Comparison of ENCODE assay signal across 8 cellular contexts in genomic region chr14:87993485-87993809, GRCh38. TPM values are rescaled to one million over a fixed set of nuclear protein-coding genes. Genes with fewer than 3 reads are reported as not detected.
DNase-seq lines count a peak whose midpoint lies in the region; ATAC-seq and TF ChIP-seq lines count a peak whose summit lies in the region.

No MANE protein-coding gene starts in this region.

- peaks cover 4% of the 10 kb centered on the region for H3K9me3 Mint-ChIP-seq in glutamatergic neuron (ENCODE audit: unreplicated experiment)
- no peaks in the 10 kb centered on the region for H3K9me3 Mint-ChIP-seq in stimulated activated naive B cell treated with anti-CD40 and anti-IgM and Interleukin-4, amounts not matched to agents 10 μg/mL and 1 μg/mL and 100 μg/mL, for 72 hours

- no peak for ATAC-seq in stimulated activated naive B cell treated with anti-CD40 and anti-IgM and Interleukin-4, amounts not matched to agents 10 μg/mL and 1 μg/mL and 100 μg/mL, for 72 hours (replicated peaks)
- ATAC-seq in omental fat pad (ENCODE audit: low FRiP score), result no peak

- peaks cover 7% of the 10 kb centered on the region for H3K4me1 Mint-ChIP-seq in glutamatergic neuron (ENCODE audit: low read depth, unreplicated experiment)
- H3K4me1 Mint-ChIP-seq in stimulated activated naive B cell treated with anti-CD40 and anti-IgM and Interleukin-4, amounts not matched to agents 10 μg/mL and 1 μg/mL and 100 μg/mL, for 72 hours, result peaks cover 33 to 38% of the 10 kb centered on the region in 2 donors

- H3K4me3 Mint-ChIP-seq in glutamatergic neuron (ENCODE audit: unreplicated experiment), result peak overlapping the region; percentile 84
- peak overlapping the region; percentile 85 to 90 for H3K4me3 Mint-ChIP-seq in stimulated activated naive B cell treated with anti-CD40 and anti-IgM and Interleukin-4, amounts not matched to agents 10 μg/mL and 1 μg/mL and 100 μg/mL, for 72 hours

- no peak for TF ChIP-seq CTCF in WERI-Rb-1 (IDR thresholded peaks at IDR 0.05; ENCODE audit: low read depth, low read length)
- TF ChIP-seq CTCF in glutamatergic neuron (IDR thresholded peaks at IDR 0.05; ENCODE audit: partially characterized antibody, unreplicated experiment), result no peak
- no peak for TF ChIP-seq CTCF in omental fat pad (IDR thresholded peaks at IDR 0.05)

- no peaks in the 10 kb centered on the region for H3K27me3 ChIP-seq in WERI-Rb-1 (ENCODE audit: insufficient read depth, low read depth, severe bottlenecking)

- peak overlapping the region; percentile 79 for H3K27ac ChIP-seq in WERI-Rb-1

- H3K9me3 ChIP-seq in WERI-Rb-1 (ENCODE audit: severe bottlenecking), result peaks cover 7% of the 10 kb centered on the region

- no peaks in the 10 kb centered on the region for H3K36me3 ChIP-seq in WERI-Rb-1

- DNase-seq in NCI-H1436 (lab: John Stamatoyannopoulos, UW) (peak; percentile 29), NCI-H1436 treated with DMSO at 0.1 percent for 48 hours (lab: John Stamatoyannopoulos, UW) (no peak), WERI-Rb-1 (no peak), glutamatergic neuron (no peak), omental fat pad (ENCODE audit: low spot score) (no peak), NCI-H187 treated with DMSO at 0.1 percent for 48 hours (lab: John Stamatoyannopoulos, UW) (no peak)
- DNase-seq in stimulated activated naive B cell treated with anti-CD40 and anti-IgM and Interleukin-4, amounts not matched to agents 10 μg/mL and 1 μg/mL and 100 μg/mL, for 72 hours, result no peak
- no peak for DNase-seq in stimulated activated CD8-positive, alpha-beta memory T cell treated with anti-CD3 and anti-CD28 coated beads, Interleukin-4, amount 100 ng/mL, for 48 hours

- peaks cover 10% of the 10 kb centered on the region for H3K27me3 Mint-ChIP-seq in glutamatergic neuron (ENCODE audit: unreplicated experiment)
- no peaks in the 10 kb centered on the region for H3K27me3 Mint-ChIP-seq in stimulated activated naive B cell treated with anti-CD40 and anti-IgM and Interleukin-4, amounts not matched to agents 10 μg/mL and 1 μg/mL and 100 μg/mL, for 72 hours

- no peaks in the 10 kb centered on the region for H3K36me3 Mint-ChIP-seq in glutamatergic neuron (ENCODE audit: unreplicated experiment)
- H3K36me3 Mint-ChIP-seq in stimulated activated naive B cell treated with anti-CD40 and anti-IgM and Interleukin-4, amounts not matched to agents 10 μg/mL and 1 μg/mL and 100 μg/mL, for 72 hours, result no peaks in the 10 kb centered on the region

- H3K27ac Mint-ChIP-seq in glutamatergic neuron (ENCODE audit: unreplicated experiment), result peak overlapping the region; percentile 95
- H3K27ac Mint-ChIP-seq in stimulated activated naive B cell treated with anti-CD40 and anti-IgM and Interleukin-4, amounts not matched to agents 10 μg/mL and 1 μg/mL and 100 μg/mL, for 72 hours, result peak overlapping the region; percentile 98

- H3K4me3 ChIP-seq in WERI-Rb-1 (ENCODE audit: low read depth, low read length), result peak overlapping the region; percentile 61

RNA-seq across cellular contexts. Expression of gene GALC, which starts 0.5 kb away (rescaled TPM):
- total RNA-seq in glutamatergic neuron (ENCODE audit: unreplicated experiment), result 16.1 TPM
- 10 to 100 TPM; 30.6 to 41.2 (median 34.1) TPM for total RNA-seq in omental fat pad

RNA-seq across cellular contexts. Expression of gene GPR65, which starts 11.5 kb away (rescaled TPM):
- total RNA-seq in glutamatergic neuron (ENCODE audit: unreplicated experiment) (not detected), omental fat pad (1 to 10 TPM; 1.4 to 6.0 (median 3.2) TPM)
